ENCODE assay signal across 27 cellular contexts in genomic region chr18:43952398-43952797, GRCh38.
"Had no signal": no experiment of that assay in that cellular context is flagged by ENCODE, and none has a peak within 500 bp of the region (broad histone marks: within the 10 kb centered on the region; RNA-seq: fewer than 3 reads in every experiment).

No MANE protein-coding gene starts in this region.

- ATAC-seq: left colon; left lung; lower lobe of right lung; natural killer cell; right lobe of liver; stimulated activated effector memory CD8-positive, alpha-beta T cell treated with anti-CD3 and anti-CD28 coated beads, Interleukin-12 subunit alpha, Interleukin-12 subunit beta, amount 100 ng/mL, for 72 hours; upper lobe of right lung had no signal

- H3K9ac ChIP-seq: neural progenitor cell, parathyroid adenoma had no signal

- H2AFZ ChIP-seq: neural progenitor cell, parathyroid adenoma had no signal

- H3K79me2 ChIP-seq: parathyroid adenoma had no signal

- H3K27me3 ChIP-seq: left lung, neural progenitor cell, neutrophil, right atrium auricular region, right lobe of liver, suprapubic skin, tibial artery, upper lobe of right lung had no signal

- H3K9me3 ChIP-seq: lower lobe of right lung, neutrophil, right atrium auricular region, right lobe of liver, suprapubic skin, thoracic aorta, tibial artery, upper lobe of right lung had no signal

- H3K36me3 ChIP-seq: left lung, lower lobe of right lung, neural progenitor cell, neutrophil, right atrium auricular region, right lobe of liver, suprapubic skin, thoracic aorta, tibial artery, upper lobe of right lung had no signal

- H3K4me2 ChIP-seq: neural progenitor cell had no signal

- H3K27ac ChIP-seq: left lung, lower lobe of right lung, neural progenitor cell, neutrophil, parathyroid adenoma, right atrium auricular region, right lobe of liver, skin epidermis, suprapubic skin, thoracic aorta, tibial artery, upper lobe of right lung had no signal

- DNase-seq: hypothalamus; immature natural killer cell; kidney; left colon; left lung; lower lobe of right lung; mesendoderm; naive B cell; natural killer cell; nephron progenitor cell; occipital lobe; right lobe of liver; stimulated activated CD4-positive, alpha-beta T cell treated with anti-CD3 and anti-CD28 coated beads, Interleukin-12 subunit alpha, Interleukin-12 subunit beta, amount 100 ng/mL, for 4 hours; stimulated activated CD4-positive, alpha-beta T cell treated with anti-CD3 and anti-CD28 coated beads, Interleukin-15, amount 100 ng/mL, for 24 hours; stimulated activated CD4-positive, alpha-beta T cell treated with anti-CD3 and anti-CD28 coated beads, Interleukin-4, amount 100 ng/mL, for 24 hours; stimulated activated naive CD4-positive, alpha-beta T cell; tibial artery; trophoblast cell; upper lobe of right lung had no signal

- H3K4me1 ChIP-seq: left lung, lower lobe of right lung, neural progenitor cell, parathyroid adenoma, right atrium auricular region, right lobe of liver, suprapubic skin, tibial artery, upper lobe of right lung had no signal

- H3K4me3 ChIP-seq: left lung, lower lobe of right lung, neural progenitor cell, right atrium auricular region, right lobe of liver, skin epidermis, suprapubic skin, thoracic aorta, tibial artery, upper lobe of right lung had no signal
